8 cellular contexts compared by ENCODE assay signal in the genomic region with DNA sequence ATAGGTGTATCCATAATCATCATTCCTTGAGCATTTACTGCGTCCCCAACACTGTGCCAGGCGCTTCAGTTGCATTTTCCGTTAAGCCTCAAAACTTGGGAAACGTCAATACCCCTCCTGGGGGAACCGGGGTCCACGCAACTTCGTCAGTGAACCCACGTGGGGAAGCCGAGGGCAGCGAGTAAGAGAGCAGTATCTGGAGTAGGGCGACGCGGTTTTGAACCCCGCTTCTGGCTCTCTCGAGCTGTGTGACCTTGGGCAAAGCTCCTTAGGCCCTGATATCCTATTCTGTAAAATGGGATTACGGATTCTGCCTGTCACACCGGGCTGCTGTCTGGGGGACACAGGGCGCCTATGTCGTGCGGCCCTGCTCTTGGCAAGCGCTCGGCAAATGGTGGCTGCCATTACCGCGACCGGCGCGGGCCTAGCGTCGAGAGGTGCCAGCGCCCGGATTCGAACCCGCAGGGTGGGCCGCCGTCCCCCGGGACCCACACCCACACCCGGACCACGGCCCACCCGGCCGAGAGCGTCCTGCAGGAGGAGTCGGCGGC. TPM values are rescaled to one million over a fixed set of nuclear protein-coding genes. Genes with fewer than 3 reads are reported as not detected.
DNase-seq lines count a peak whose midpoint lies in the region; ATAC-seq and TF ChIP-seq lines count a peak whose summit lies in the region.

No MANE protein-coding gene starts in this region.

- peak overlapping the region; percentile 35 for H2AFZ ChIP-seq in neural cell (ENCODE audit: low read depth, low read length)

- H3K36me3 ChIP-seq in right atrium auricular region (peaks cover 43% of the 10 kb centered on the region), neural cell (ENCODE audit: insufficient read depth, low read length) (peaks cover 6% of the 10 kb centered on the region)

- H3K9me3 ChIP-seq in right atrium auricular region (no peaks in the 10 kb centered on the region), neural cell (ENCODE audit: low read length) (no peaks in the 10 kb centered on the region)

- H3K9me2 ChIP-seq in neural cell (ENCODE audit: insufficient read depth, low read length) = no peaks in the 10 kb centered on the region

- peaks cover 63% of the 10 kb centered on the region for H3K36me3 Mint-ChIP-seq in effector memory CD8-positive, alpha-beta T cell (ENCODE audit: insufficient read depth)

- intact Hi-C loops in Right ventricle myocardium inferior (cut with DNase I) = no loop called here

- no peak for TF ChIP-seq RAD21 in neural cell (conservative IDR thresholded peaks at IDR 0.05)

- H3K27ac Mint-ChIP-seq in effector memory CD8-positive, alpha-beta T cell = peak overlapping the region; percentile 100

- no peak for TF ChIP-seq EP300 in neural cell (conservative IDR thresholded peaks at IDR 0.05; ENCODE audit: poor library complexity, severe bottlenecking)

- H3K79me2 ChIP-seq in neural cell (replicated peaks; ENCODE audit: insufficient read depth, low read length) = peaks cover 16% of the 10 kb centered on the region

- no peak for ATAC-seq in Right ventricle myocardium inferior
- no peak for ATAC-seq in effector memory CD8-positive, alpha-beta T cell (replicated peaks)

- H3K4me2 ChIP-seq in neural cell (ENCODE audit: low read length) = peak overlapping the region; percentile 68

- no peaks in the 10 kb centered on the region for H3F3A ChIP-seq in neural cell (ENCODE audit: insufficient read depth, low read length, poor library complexity, severe bottlenecking)

- H3K4me3 Mint-ChIP-seq in effector memory CD8-positive, alpha-beta T cell = peak overlapping the region; percentile 87 to 92

- no peak for TF ChIP-seq POLR2A in NB4 (IDR thresholded peaks at IDR 0.05; ENCODE audit: extremely low read depth, insufficient read length)

- peaks cover 0 to 57% of the 10 kb centered on the region in 2 donors for H3K4me1 ChIP-seq in right atrium auricular region

- peaks cover 6 to 10% of the 10 kb centered on the region in 2 donors for H3K27me3 Mint-ChIP-seq in effector memory CD8-positive, alpha-beta T cell

- peak overlapping the region; percentile 91 to 93 for H3K27ac ChIP-seq in right atrium auricular region
- peak overlapping the region; percentile 80 for H3K27ac ChIP-seq in neural cell (ENCODE audit: low read length)

- peaks cover 3% of the 10 kb centered on the region for H4K20me1 ChIP-seq in neural cell (ENCODE audit: insufficient read depth)

- H3K9me3 Mint-ChIP-seq in effector memory CD8-positive, alpha-beta T cell = peaks cover 0 to 2% of the 10 kb centered on the region in 2 donors

- H3K9ac ChIP-seq in neural cell (ENCODE audit: low read length) = peak overlapping the region; percentile 78

- TF ChIP-seq CTCF in right atrium auricular region (IDR thresholded peaks at IDR 0.05) = no peak
- TF ChIP-seq CTCF in NB4 (IDR thresholded peaks at IDR 0.05; ENCODE audit: low read depth, low read length) = no peak
- no peak for TF ChIP-seq CTCF in neural cell (IDR thresholded peaks at IDR 0.05; ENCODE audit: poor library complexity, severe bottlenecking)

- peaks cover 46 to 52% of the 10 kb centered on the region in 2 donors for H3K4me1 Mint-ChIP-seq in effector memory CD8-positive, alpha-beta T cell (ENCODE audit: low read depth in 2 of 2)

- H3K4me3 ChIP-seq in right atrium auricular region (peak overlapping the region; percentile 86 to 90), NB4 (ENCODE audit: low read depth, low read length) (peak overlapping the region; percentile 96), neural cell (ENCODE audit: low read length) (peak overlapping the region; percentile 76)

- DNase-seq in right atrium auricular region (ENCODE audit: low spot score) (peak; percentile 61), Right ventricle myocardium inferior (ENCODE audit: missing footprints) (no peak), NB4 (ENCODE audit: low read depth) (no peak), foreskin melanocyte (no peak), SKM-1 (lab: John Stamatoyannopoulos, UW; ENCODE audit: unreplicated experiment) (no peak)
- no peak for DNase-seq in effector memory CD8-positive, alpha-beta T cell
- no peak for DNase-seq in effector CD8-positive, alpha-beta T cell (lab: John Stamatoyannopoulos, UW)

- H3K27me3 ChIP-seq in right atrium auricular region (no peaks in the 10 kb centered on the region), neural cell (ENCODE audit: insufficient read depth, low read depth, low read length) (no peaks in the 10 kb centered on the region)

TF ChIP-seq in neural cell, 6 proteins besides CTCF, POLR2A, EP300 and RAD21:
- TF ChIP-seq SMC3 (conservative IDR thresholded peaks at IDR 0.05; ENCODE audit: poor library complexity) (no peak), TAF1 (IDR thresholded peaks at IDR 0.05; ENCODE audit: low read depth) (no peak), EZH2 (IDR thresholded peaks at IDR 0.05; ENCODE audit: borderline replicate concordance, insufficient read depth, low read length, poor library complexity, severe bottlenecking) (no peak), REST (IDR thresholded peaks at IDR 0.05; ENCODE audit: borderline replicate concordance) (no peak), POLR2AphosphoS5 (IDR thresholded peaks at IDR 0.05) (no peak), MXI1 (conservative IDR thresholded peaks at IDR 0.05; ENCODE audit: poor library complexity, severe bottlenecking) (no peak)

RNA-seq across cellular contexts. Expression of gene POLG, which starts 0.6 kb away (rescaled TPM):
- total RNA-seq in right atrium auricular region (10 to 100 TPM; 36.0 to 37.9 TPM), Right ventricle myocardium inferior (39.7 TPM)
- polyA plus RNA-seq in neural cell = 47.9 and 62.9 TPM in 2 replicates
- polyA minus RNA-seq in neural cell = 42.7 and 58.9 TPM in 2 replicates
